ENCODE assay signal across 25 cellular contexts in the genomic region with DNA sequence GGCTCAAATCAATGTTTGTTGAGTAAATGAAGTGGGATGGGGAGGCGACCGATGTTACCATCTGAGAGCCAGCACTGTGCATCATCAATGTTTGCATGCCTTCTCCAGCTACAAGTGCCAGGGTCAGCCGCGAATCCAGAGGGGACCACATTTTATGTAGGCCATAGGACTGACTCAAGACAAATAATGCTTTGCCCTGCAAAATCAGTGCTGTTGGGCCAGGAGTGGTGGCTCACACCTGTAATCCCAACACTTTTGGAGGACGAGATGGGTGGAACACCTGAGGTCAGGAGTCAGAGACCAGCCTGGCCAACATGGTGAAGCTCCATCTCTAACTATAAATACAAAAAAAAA. TPM values are rescaled to one million over a fixed set of nuclear protein-coding genes. Genes with fewer than 3 reads are reported as not detected.
DNase-seq lines count a peak whose midpoint lies in the region; ATAC-seq and TF ChIP-seq lines count a peak whose summit lies in the region.
"Had no signal": no experiment of that assay in that cellular context is flagged by ENCODE, and none has a peak within 500 bp of the region (broad histone marks: within the 10 kb centered on the region; RNA-seq: fewer than 3 reads in every experiment).

No MANE protein-coding gene starts in this region.

- WGBS in IMR-90 (ENCODE audit: extremely low coverage in 2 of 2, insufficient read length in 1 of 2), 2 experiments, result 20% methylated on average over 2 of the region's 5 CpGs; no CpG with 5 or more reads in 1 of the 2 experiments
- 58 to 62% methylated on average over 5 of the region's 5 CpGs for WGBS in thyroid gland, 2 donors

- H3K9me3 Mint-ChIP-seq in brain (no peaks in the 10 kb centered on the region), mesothelial cell of epicardium (no peaks in the 10 kb centered on the region), type B pancreatic cell (no peaks in the 10 kb centered on the region)
- H3K9me3 Mint-ChIP-seq: activated T-cell treated with anti-CD3 and anti-CD28 coated beads, Interleukin-2, amount 50 U/mL, for 72 hours; CD4-positive, CD25-positive, alpha-beta regulatory T cell; naive thymus-derived CD4-positive, alpha-beta T cell had no signal

- peak overlapping the region; percentile 28 for H2AFZ ChIP-seq in IMR-90 (replicated peaks; ENCODE audit: low read length, poor library complexity)

- no peak overlapping the region for H2AK5ac ChIP-seq in IMR-90 (ENCODE audit: low read depth, low read length)

- peaks cover 7% of the 10 kb centered on the region; the same call in 1 of the 2 replicates for H3K9me1 ChIP-seq in IMR-90 (ENCODE audit: insufficient read depth, low read length)

- TF ChIP-seq POLR2A in IMR-90 (IDR thresholded peaks at IDR 0.05; ENCODE audit: low read depth, low read length) (no peak), thyroid gland (IDR thresholded peaks at IDR 0.05) (no peak)

- no peak overlapping the region; the same call in 1 of the 2 replicates for H4K91ac ChIP-seq in IMR-90 (ENCODE audit: insufficient read depth, low read depth, low read length)

- H3K4me1 ChIP-seq in IMR-90 (ENCODE audit: control insufficient read depth, insufficient read depth, low read length) (peaks cover 14% of the 10 kb centered on the region), thyroid gland (peaks cover 23 to 41% of the 10 kb centered on the region in 2 donors)

- dilution Hi-C loops in IMR-90 (cut with HindIII; ENCODE audit: low sequenced_read_pairs, unreplicated experiment), result loop anchor here (25.0 kb wide), 1 partner anchor 97 kb away; no protein-coding TSS in a partner anchor

- H3K27me3 ChIP-seq in IMR-90 (ENCODE audit: control insufficient read depth, insufficient read depth, low read length) (no peaks in the 10 kb centered on the region; the same call in 1 of the 2 replicates), thyroid gland (no peaks in the 10 kb centered on the region)
- H3K27me3 ChIP-seq: upper lobe of left lung had no signal

- H3K36me3 Mint-ChIP-seq in brain (no peaks in the 10 kb centered on the region), mesothelial cell of epicardium (no peaks in the 10 kb centered on the region), type B pancreatic cell (no peaks in the 10 kb centered on the region)
- H3K36me3 Mint-ChIP-seq: activated CD8-positive, alpha-beta memory T cell treated with anti-CD3 and anti-CD28 coated beads, Interleukin-2, amount 10 ng/mL, durations not matched to agents 7 days and 5 days; CD4-positive, CD25-positive, alpha-beta regulatory T cell; naive thymus-derived CD4-positive, alpha-beta T cell had no signal

- H3K27me3 Mint-ChIP-seq in brain (peaks cover 6% of the 10 kb centered on the region), mesothelial cell of epicardium (ENCODE audit: low read depth) (no peaks in the 10 kb centered on the region), type B pancreatic cell (no peaks in the 10 kb centered on the region)
- H3K27me3 Mint-ChIP-seq: CD4-positive, CD25-positive, alpha-beta regulatory T cell had no signal

- no TSS peak for BruUV-seq in IMR-90 (replicated peaks; lab: Mats Ljungman, UMichigan)

- H3K23ac ChIP-seq in IMR-90 (ENCODE audit: low read depth, low read length), result no peak overlapping the region

- no peak overlapping the region for H3K4me2 ChIP-seq in IMR-90 (ENCODE audit: low read depth, low read length)

- CTCF ChIA-PET in IMR-90 (lab: Yijun Ruan, JAX), result interaction anchor here (0.7 to 0.8 kb wide), 2 partner anchors 43 to 92 kb away, joined by 3 read pairs; no protein-coding TSS in a partner anchor

- H3K9ac ChIP-seq in IMR-90 (ENCODE audit: low read depth, low read length), result no peak overlapping the region

- H3K4me3 Mint-ChIP-seq in brain (peak overlapping the region in 1 of 5 experiments; percentile 38), mesothelial cell of epicardium (peak overlapping the region; percentile 62), type B pancreatic cell (peak overlapping the region; percentile 87)
- H3K4me3 Mint-ChIP-seq: activated CD8-positive, alpha-beta memory T cell treated with anti-CD3 and anti-CD28 coated beads, Interleukin-2, amount 10 ng/mL, durations not matched to agents 7 days and 5 days; activated T-cell treated with anti-CD3 and anti-CD28 coated beads, Interleukin-2, amount 50 U/mL, for 72 hours; CD4-positive, CD25-positive, alpha-beta regulatory T cell; naive thymus-derived CD4-positive, alpha-beta T cell had no signal

- no peak overlapping the region for H4K5ac ChIP-seq in IMR-90 (ENCODE audit: low read depth, low read length)

- TF ChIP-seq CTCF in IMR-90 (conservative IDR thresholded peaks at IDR 0.05; ENCODE audit: low read depth, low read length), result no peak
- TF ChIP-seq CTCF in brain (conservative IDR thresholded peaks at IDR 0.05), result no peak
- TF ChIP-seq CTCF in mesothelial cell of epicardium (IDR thresholded peaks at IDR 0.05; ENCODE audit: unreplicated experiment), result no peak
- TF ChIP-seq CTCF in type B pancreatic cell (conservative IDR thresholded peaks at IDR 0.05), result no peak
- no peak for TF ChIP-seq CTCF in thyroid gland (IDR thresholded peaks at IDR 0.05)

- no peak overlapping the region; the same call in 1 of the 2 replicates for H2BK120ac ChIP-seq in IMR-90 (ENCODE audit: low read depth, low read length)

- H4K20me1 ChIP-seq in IMR-90 (ENCODE audit: insufficient read depth, low read length), result no peaks in the 10 kb centered on the region

- H3K4me1 Mint-ChIP-seq in brain, result peaks cover 30% of the 10 kb centered on the region
- H3K4me1 Mint-ChIP-seq in mesothelial cell of epicardium, result peaks cover 66% of the 10 kb centered on the region
- peaks cover 34% of the 10 kb centered on the region for H3K4me1 Mint-ChIP-seq in type B pancreatic cell (ENCODE audit: unreplicated experiment)

- H3K27ac ChIP-seq in IMR-90 (ENCODE audit: insufficient read depth, low read length) (no peak overlapping the region), thyroid gland (no peak overlapping the region)

- H4K8ac ChIP-seq in IMR-90 (ENCODE audit: low read depth in 2 of 2, low read length in 2 of 2), result no peak overlapping the region

- POLR2A ChIA-PET in IMR-90 (lab: Charles Lee; ENCODE audit: unreplicated experiment), result no interaction called here

- H3K27ac Mint-ChIP-seq in brain, result peak overlapping the region in 3 of 5 experiments; percentile 42 to 85 (median 51)
- H3K27ac Mint-ChIP-seq in mesothelial cell of epicardium, result peak overlapping the region; percentile 98
- peak overlapping the region; percentile 99 for H3K27ac Mint-ChIP-seq in type B pancreatic cell
- H3K27ac Mint-ChIP-seq: activated CD8-positive, alpha-beta memory T cell treated with anti-CD3 and anti-CD28 coated beads, Interleukin-2, amount 10 ng/mL, durations not matched to agents 7 days and 5 days; activated T-cell treated with anti-CD3 and anti-CD28 coated beads, Interleukin-2, amount 50 U/mL, for 72 hours had no signal

- no peak overlapping the region for H3K14ac ChIP-seq in IMR-90 (replicated peaks; ENCODE audit: low read depth, low read length)

- H2AK9ac ChIP-seq in IMR-90 (replicated peaks; ENCODE audit: low read depth, low read length, poor library complexity), result no peak overlapping the region

- H3K18ac ChIP-seq in IMR-90 (ENCODE audit: low read depth, low read length), result no peak overlapping the region

- no peak overlapping the region for H3K56ac ChIP-seq in IMR-90 (ENCODE audit: extremely low read depth, insufficient read depth, low read length)

- in situ Hi-C loops in IMR-90 (cut with MboI; ENCODE audit: low sequenced_read_pairs), result loop anchor here (5.0 to 25.0 kb wide), 4 partner anchors 92 to 522 kb away; no protein-coding TSS in a partner anchor

- no peak overlapping the region for H3K4me3 ChIP-seq in IMR-90 (ENCODE audit: insufficient read depth, low read depth, low read length)
- H3K4me3 ChIP-seq in thyroid gland (replicated peaks in 1 of 3), result no peak overlapping the region
- H3K4me3 ChIP-seq: GM12878, upper lobe of left lung had no signal

- no peak overlapping the region for H2BK5ac ChIP-seq in IMR-90 (ENCODE audit: low read depth, low read length, poor library complexity, severe bottlenecking)

- no peaks in the 10 kb centered on the region for H3K36me3 ChIP-seq in IMR-90 (ENCODE audit: control insufficient read depth, insufficient read depth, low read length)
- no peaks in the 10 kb centered on the region for H3K36me3 ChIP-seq in thyroid gland
- H3K36me3 ChIP-seq: upper lobe of left lung had no signal

- ATAC-seq in IMR-90 (ENCODE audit: low read depth), result no peak
- ATAC-seq: left lobe of liver; naive thymus-derived CD4-positive, alpha-beta T cell had no signal

- no peak for TF ChIP-seq RAD21 in IMR-90 (IDR thresholded peaks at IDR 0.05; ENCODE audit: low read length)

- no peak for DNase-seq in IMR-90
- DNase-seq in mesothelial cell of epicardium (ENCODE audit: low spot score in 2 of 2, unreplicated experiment in 2 of 2), result no peak
- no peak for DNase-seq in type B pancreatic cell (ENCODE audit: extremely low spot score, unreplicated experiment)
- no peak for DNase-seq in thyroid gland
- DNase-seq in SHP77 treated with DMSO at 0.1 percent for 48 hours (lab: John Stamatoyannopoulos, UW), result no peak
- no peak for DNase-seq in activated effector memory CD4-positive, alpha-beta T cell treated with anti-CD3 and anti-CD28 coated beads, Interleukin-2, amount 50 U/mL, for 16 hours
- DNase-seq: activated CD4-positive, alpha-beta T cell treated with anti-CD3 and anti-CD28 coated beads, Interleukin-2, amount 50 U/mL, for 1 hour; activated CD8-positive, alpha-beta memory T cell treated with anti-CD3 and anti-CD28 coated beads, Interleukin-2, amount 10 ng/mL, durations not matched to agents 7 days and 5 days; activated naive CD4-positive, alpha-beta T cell treated with Interleukin-2 at 50 U/mL for 16 hours; CD4-positive, CD25-positive, alpha-beta regulatory T cell; effector CD8-positive, alpha-beta T cell; foreskin melanocyte; hippocampal formation; naive thymus-derived CD4-positive, alpha-beta T cell; NCI-H1048; NCI-H1694; small intestine; stimulated activated CD4-positive, alpha-beta T cell treated with anti-CD3 and anti-CD28 coated beads, Interleukin-1b, Interleukin-23, amount 100 ng/mL, for 48 hours; SW 1271; T1000 had no signal

- H3K79me1 ChIP-seq in IMR-90 (ENCODE audit: low read depth in 1 of 2, low read length in 2 of 2), result no peaks in the 10 kb centered on the region

- no peak overlapping the region for H2BK20ac ChIP-seq in IMR-90 (ENCODE audit: low read depth, low read length)

- intact Hi-C loops in IMR-90 (cut with micrococcal nuclease), result loop anchor here (10.0 kb wide), 1 partner anchor 214 kb away; a partner anchor contains a TSS
- intact Hi-C loops in thyroid gland (cut with DNase I), result no loop called here

- H3K4ac ChIP-seq in IMR-90 (ENCODE audit: low read depth, low read length), result no peak overlapping the region

- no peak overlapping the region for H2BK15ac ChIP-seq in IMR-90 (ENCODE audit: low read depth, low read length)

- H3K9me3 ChIP-seq in IMR-90 (ENCODE audit: control insufficient read depth, insufficient read depth, low read length) (no peaks in the 10 kb centered on the region), thyroid gland (no peaks in the 10 kb centered on the region)
- H3K9me3 ChIP-seq: upper lobe of left lung had no signal

RNA-seq across cellular contexts. Expression of a gene that starts 53.1 kb away (rescaled TPM):
- total RNA-seq in IMR-90 (2012; rRNA removed), result 112 and 140 TPM in 2 replicates
- polyA plus RNA-seq in IMR-90 (2012; rRNA removed), result 266 and 289 TPM in 2 replicates
- polyA plus RNA-seq in IMR-90 (2012; cell fraction: cytosol; rRNA removed), result 58.9 and 85.8 TPM in 2 replicates
- 1,097 and 1,897 TPM in 2 replicates for polyA plus RNA-seq in IMR-90 (2012; cell fraction: nucleus; rRNA removed; ENCODE audit: low replicate concordance)
- 21.7 TPM for polyA plus RNA-seq in brain (ENCODE audit: insufficient read depth, low read depth, low replicate concordance)
- total RNA-seq in mesothelial cell of epicardium, result 768 to 806 TPM (median 799 TPM) in 3 replicates
- total RNA-seq in type B pancreatic cell (ENCODE audit: low replicate concordance), result 259 and 270 TPM in 2 replicates
- 100 to 1,000 TPM in 3 of 4 donors, 10 to 100 TPM in 1; 89.2 to 218 (median 168) TPM for total RNA-seq in thyroid gland
